25 cellular contexts compared by ENCODE assay signal in the genomic region with DNA sequence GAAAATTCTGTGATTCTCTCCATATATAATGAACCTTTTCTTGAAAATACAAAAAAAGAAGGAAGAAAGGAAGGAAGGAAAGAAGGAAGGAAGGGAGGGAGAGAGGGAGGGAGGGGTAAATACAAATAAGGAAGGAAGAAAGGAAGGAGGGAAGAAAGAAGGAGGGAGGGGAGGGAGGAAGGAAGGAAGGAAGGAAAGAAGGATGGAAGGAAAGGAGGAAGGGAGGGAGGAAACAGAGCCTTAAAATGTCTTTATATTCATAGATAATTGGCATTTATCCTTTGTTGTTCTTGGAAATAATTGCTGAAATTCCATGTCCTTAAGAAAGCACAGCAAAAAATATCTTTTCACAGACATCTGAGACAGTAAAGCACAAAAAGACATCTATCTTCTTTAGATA. TPM values are rescaled to one million over a fixed set of nuclear protein-coding genes. Genes with fewer than 3 reads are reported as not detected.
"Had no signal": no experiment of that assay in that cellular context is flagged by ENCODE, and none has a peak within 500 bp of the region (broad histone marks: within the 10 kb centered on the region; RNA-seq: fewer than 3 reads in every experiment).

No MANE protein-coding gene starts in this region.

- H3K36me3 Mint-ChIP-seq: brain, naive B cell had no signal

- H3K9me3 Mint-ChIP-seq: activated naive CD4-positive, alpha-beta T cell treated with anti-CD3 and anti-CD28 coated beads for 36 hours; brain had no signal

- FAIRE-seq: colon, endothelial cell of umbilical vein, frontal cortex had no signal

- DNase-seq: activated CD4-positive, alpha-beta T cell treated with anti-CD3 and anti-CD28 coated beads for 1 hour; activated CD4-positive, alpha-beta T cell treated with anti-CD3 and anti-CD28 coated beads, Interleukin-2, amount 50 U/mL, for 4 hours; activated effector memory CD4-positive, alpha-beta T cell treated with Interleukin-2 at 50 U/mL for 16 hours; activated naive CD4-positive, alpha-beta T cell treated with anti-CD3 and anti-CD28 coated beads for 36 hours; activated T-cell treated with anti-CD3 and anti-CD28 coated beads, Interleukin-2, amount 50 U/mL, for 48 hours; aorta; caudate nucleus; effector memory CD4-positive, alpha-beta T cell; glutamatergic neuron; kidney glomerular epithelial cell; left lung; naive B cell; stimulated activated CD4-positive, alpha-beta T cell treated with anti-CD3 and anti-CD28 coated beads, Interleukin-4, amount 100 ng/mL, for 24 hours; stimulated activated naive CD8-positive, alpha-beta T cell treated with anti-CD3 and anti-CD28 coated beads, Interleukin-15, Interleukin-2, amounts not matched to agents 100 U/mL and 50 U/mL, for 24 hours; T-helper 9 cell; upper lobe of left lung had no signal

- H3K36me3 ChIP-seq: left lung, prostate gland, upper lobe of left lung had no signal

- H3K27me3 ChIP-seq: hepatocyte, left lung, upper lobe of left lung had no signal

- H3K27ac Mint-ChIP-seq: brain, naive B cell had no signal

- H3K4me1 ChIP-seq: left lung, prostate gland, upper lobe of left lung had no signal

- H2AFZ ChIP-seq: hepatocyte had no signal

- H3K27me3 Mint-ChIP-seq: naive B cell had no signal

- H3K79me2 ChIP-seq: hepatocyte had no signal

- H3K4me3 Mint-ChIP-seq: brain, naive B cell had no signal

- H3K27ac ChIP-seq: hepatocyte, left lung, prostate gland, upper lobe of left lung had no signal

- H3K4me1 Mint-ChIP-seq: brain had no signal

- H3K4me2 ChIP-seq: hepatocyte had no signal

- H3K4me3 ChIP-seq: hepatocyte, left lung, lung, prostate gland, upper lobe of left lung had no signal

- H3K9me3 ChIP-seq: left lung, prostate gland, upper lobe of left lung had no signal

- ATAC-seq: esophagus mucosa; left lung; stimulated activated naive CD8-positive, alpha-beta T cell treated with anti-CD3 and anti-CD28 coated beads, Interleukin-15, Interleukin-2, amounts not matched to agents 100 U/mL and 50 U/mL, for 24 hours had no signal

RNA-seq across cellular contexts. Expression of a gene that starts 40.3 kb away (rescaled TPM):
- total RNA-seq: dermis microvascular lymphatic vessel endothelial cell, endothelial cell of umbilical vein had no signal
- polyA plus RNA-seq: aorta, endothelial cell of umbilical vein had no signal
